ENCODE assay signal across 8 cellular contexts in genomic region chr4:22389240-22389871, GRCh38.
DNase-seq lines count a peak whose midpoint lies in the region; ATAC-seq, FAIRE-seq and TF ChIP-seq lines count a peak whose summit lies in the region.

No MANE protein-coding gene starts in this region.

- peak; percentile 74 for ATAC-seq in HG03095 (IDR thresholded peaks at IDR 0.05; ENCODE audit: unreplicated experiment)
- peak; percentile 48 to 56 for ATAC-seq in activated T-cell treated with anti-CD3 and anti-CD28 coated beads, Interleukin-2, amount 50 U/mL, for 72 hours (replicated peaks in 1 of 2)

- H3K36me3 Mint-ChIP-seq in activated T-cell treated with anti-CD3 and anti-CD28 coated beads, Interleukin-2, amount 50 U/mL, for 72 hours (ENCODE audit: insufficient read depth in 2 of 2): peaks cover 0 to 3% of the 10 kb centered on the region in 2 donors

- POLR2A ChIA-PET in AG04450 (lab: Yijun Ruan, JAX): no interaction called here

- H3K4me3 Mint-ChIP-seq in activated T-cell treated with anti-CD3 and anti-CD28 coated beads, Interleukin-2, amount 50 U/mL, for 72 hours: no peak overlapping the region

- peaks cover 20% of the 10 kb centered on the region for H3K4me1 Mint-ChIP-seq in activated T-cell treated with anti-CD3 and anti-CD28 coated beads, Interleukin-2, amount 50 U/mL, for 72 hours (ENCODE audit: low read depth)

- H3K4me1 ChIP-seq in parathyroid adenoma: no peaks in the 10 kb centered on the region

- no peak for TF ChIP-seq POLR2A in GM12892 (IDR thresholded peaks at IDR 0.05; ENCODE audit: low read depth, low read length)

- no peaks in the 10 kb centered on the region for H3K36me3 ChIP-seq in parathyroid adenoma (ENCODE audit: control insufficient read depth, insufficient read depth, low read length)

- H3K9ac ChIP-seq in parathyroid adenoma: no peak overlapping the region

- H3K27ac Mint-ChIP-seq in activated T-cell treated with anti-CD3 and anti-CD28 coated beads, Interleukin-2, amount 50 U/mL, for 72 hours: no peak overlapping the region

- peak; percentile 5 for FAIRE-seq in GM12892 (lab: Jason Lieb, UNC)

- H3K4me3 ChIP-seq in AG04450 (ENCODE audit: low read depth, low read length): no peak overlapping the region
- no peak overlapping the region for H3K4me3 ChIP-seq in parathyroid adenoma (ENCODE audit: low read depth, low read length)

- H3K27ac ChIP-seq in AG04450 (ENCODE audit: low read depth, low read length) (no peak overlapping the region), parathyroid adenoma (no peak overlapping the region)

- peak; percentile 72 for DNase-seq in AG04450 (ENCODE audit: low read depth, low spot score)
- no peak for DNase-seq in GM12892 (ENCODE audit: insufficient read length)
- peak; percentile 37 for DNase-seq in NCI-H446 treated with DMSO at 0.1 percent for 48 hours (lab: John Stamatoyannopoulos, UW)
- DNase-seq in activated T-cell treated with anti-CD3 and anti-CD28 coated beads, Interleukin-2, amount 50 U/mL, for 72 hours: peak; percentile 34 to 50
- DNase-seq in germinal center (ENCODE audit: low spot score): peak; percentile 18
- DNase-seq in cortex of kidney (lab: John Stamatoyannopoulos, UW): no peak

- H3K9me3 ChIP-seq in AG04450 (ENCODE audit: control insufficient read depth, insufficient read depth, low read length): no peaks in the 10 kb centered on the region
- H3K9me3 ChIP-seq in parathyroid adenoma (ENCODE audit: control insufficient read depth, low read length): no peaks in the 10 kb centered on the region

- H3K79me2 ChIP-seq in parathyroid adenoma: no peaks in the 10 kb centered on the region

- peak; percentile 91 for TF ChIP-seq CTCF in AG04450 (IDR thresholded peaks at IDR 0.05; ENCODE audit: low read depth, low read length)
- peak; percentile 57 for TF ChIP-seq CTCF in parathyroid adenoma (IDR thresholded peaks at IDR 0.05)

- CTCF ChIA-PET in AG04450 (lab: Charles Lee): interaction anchor here (0.6 to 7.8 kb wide), 72 partner anchors 8 to 762 kb away, joined by 3 to 390 read pairs (median 4); partner anchors contain the start of genes GBA3 and KCNIP4

- no peak overlapping the region for H2AFZ ChIP-seq in parathyroid adenoma

- H3K4me2 ChIP-seq in parathyroid adenoma (ENCODE audit: low read length): no peak overlapping the region

- H3K27me3 ChIP-seq in AG04450 (ENCODE audit: control insufficient read depth, insufficient read depth, low read length): no peaks in the 10 kb centered on the region
- no peaks in the 10 kb centered on the region for H3K27me3 ChIP-seq in parathyroid adenoma (ENCODE audit: control insufficient read depth, insufficient read depth, low read length)

- no peaks in the 10 kb centered on the region for H3K9me3 Mint-ChIP-seq in activated T-cell treated with anti-CD3 and anti-CD28 coated beads, Interleukin-2, amount 50 U/mL, for 72 hours

- no peaks in the 10 kb centered on the region for H3K27me3 Mint-ChIP-seq in activated T-cell treated with anti-CD3 and anti-CD28 coated beads, Interleukin-2, amount 50 U/mL, for 72 hours (ENCODE audit: low read depth)

Comparison
In these comparisons a context has a peak if more than half of its experiments do, and no peak if none do; other contexts are left out.
1. DNase-seq: peak in AG04450 (single experiment), NCI-H446 treated with DMSO at 0.1 percent for 48 hours (single experiment), activated T-cell treated with anti-CD3 and anti-CD28 coated beads, Interleukin-2, amount 50 U/mL, for 72 hours (2 of 2) and germinal center (single experiment); none in GM12892 (single experiment) and cortex of kidney (single experiment).